Comparison of ENCODE assay signal across 16 cellular contexts in genomic region chr10:88820990-88821389, GRCh38. TPM values are rescaled to one million over a fixed set of nuclear protein-coding genes. Genes with fewer than 3 reads are reported as not detected.
DNase-seq lines count a peak whose midpoint lies in the region; ATAC-seq and TF ChIP-seq lines count a peak whose summit lies in the region.
"Had no signal": no experiment of that assay in that cellular context is flagged by ENCODE, and none has a peak within 500 bp of the region (broad histone marks: within the 10 kb centered on the region; RNA-seq: fewer than 3 reads in every experiment).

No MANE protein-coding gene starts in this region.

- H3K9me3 ChIP-seq in smooth muscle cell (replicated peaks; ENCODE audit: low read depth): no peaks in the 10 kb centered on the region
- H3K9me3 ChIP-seq: BE2C, esophagus squamous epithelium, upper lobe of right lung had no signal

- no peaks in the 10 kb centered on the region for H3K79me2 ChIP-seq in smooth muscle cell (ENCODE audit: low read depth)

- H3K27me3 ChIP-seq in smooth muscle cell (ENCODE audit: low read depth): peaks cover 17% of the 10 kb centered on the region
- H3K27me3 ChIP-seq: BE2C, esophagus squamous epithelium, upper lobe of right lung had no signal

- H2AFZ ChIP-seq in smooth muscle cell (ENCODE audit: low read depth): no peak overlapping the region

- no peaks in the 10 kb centered on the region for H4K20me1 ChIP-seq in smooth muscle cell (ENCODE audit: low read depth)

- H3K9ac ChIP-seq in smooth muscle cell (ENCODE audit: low read depth): peak overlapping the region; percentile 70

- H3K4me2 ChIP-seq in smooth muscle cell: no peak overlapping the region

- H3K27ac ChIP-seq in smooth muscle cell (ENCODE audit: low read depth): peak overlapping the region; percentile 81
- no peak overlapping the region for H3K27ac ChIP-seq in coronary artery
- H3K27ac ChIP-seq: esophagus squamous epithelium, upper lobe of right lung had no signal

- DNase-seq in NCI-H748 (lab: John Stamatoyannopoulos, UW; ENCODE audit: unreplicated experiment): peak; percentile 41
- no peak for DNase-seq in NCI-H748 treated with DMSO at 0.1 percent for 48 hours (lab: John Stamatoyannopoulos, UW)
- DNase-seq in RPMI7951 (ENCODE audit: low read depth): peak; percentile 8
- DNase-seq in fibroblast of gingiva (ENCODE audit: low read depth): peak; percentile 82
- DNase-seq in smooth muscle cell (lab: John Stamatoyannopoulos, UW; ENCODE audit: unreplicated experiment): no peak
- no peak for DNase-seq in coronary artery (ENCODE audit: low spot score)
- no peak for DNase-seq in left lobe of liver (ENCODE audit: low spot score)
- no peak for DNase-seq in Ammon's horn (ENCODE audit: low spot score)
- DNase-seq: BE2C, esophagus squamous epithelium, GF-D8, left colon, MV-4-11, NCI-H524 treated with DMSO at 0.1 percent for 48 hours, upper lobe of right lung had no signal

- H3K4me3 ChIP-seq in smooth muscle cell (no peak overlapping the region), coronary artery (no peak overlapping the region)
- H3K4me3 ChIP-seq: esophagus squamous epithelium, upper lobe of right lung had no signal

- no peak for TF ChIP-seq CTCF in smooth muscle cell (IDR thresholded peaks at IDR 0.05; ENCODE audit: borderline replicate concordance, insufficient read depth, poor library complexity, severe bottlenecking)
- TF ChIP-seq CTCF in coronary artery (IDR thresholded peaks at IDR 0.05): no peak

- no peaks in the 10 kb centered on the region for H3K36me3 ChIP-seq in smooth muscle cell (ENCODE audit: low read depth)
- H3K36me3 ChIP-seq: BE2C, upper lobe of right lung had no signal

- no peaks in the 10 kb centered on the region for H3K4me1 ChIP-seq in smooth muscle cell (ENCODE audit: low read depth)
- H3K4me1 ChIP-seq: BE2C, upper lobe of right lung had no signal

- H3F3A ChIP-seq in smooth muscle cell (ENCODE audit: low read depth): no peaks in the 10 kb centered on the region

- no peak for ATAC-seq in left lobe of liver
- ATAC-seq: left colon, upper lobe of right lung had no signal

RNA-seq across cellular contexts. Expression of gene LIPM, which starts 18.5 kb away (rescaled TPM):
- total RNA-seq in RPMI7951 (2014; rRNA removed; shearing (Covaris generic)): not detected in 2 replicates
- total RNA-seq in smooth muscle cell: 0.67 and 0.85 TPM in 2 replicates
- not detected in 2 replicates for polyA plus RNA-seq in smooth muscle cell
- total RNA-seq in left lobe of liver: not detected
- total RNA-seq: esophagus squamous epithelium, left colon, neural crest cell, upper lobe of right lung had no signal

RNA-seq across cellular contexts. Expression of gene ANKRD22, which starts 30.7 kb away (rescaled TPM):
- total RNA-seq in RPMI7951 (2014; rRNA removed; shearing (Covaris generic)): not detected in 2 replicates
- total RNA-seq in smooth muscle cell (3.4 and 6.9 TPM in 2 replicates), left lobe of liver (not detected)
- 1.9 and 2.3 TPM in 2 replicates for polyA plus RNA-seq in smooth muscle cell
- total RNA-seq: neural crest cell had no signal

RNA-seq across cellular contexts. Expression of gene STAMBPL1, which starts 59.1 kb away (rescaled TPM):
- 38.7 and 41.3 TPM in 2 replicates for total RNA-seq in RPMI7951 (2014; rRNA removed; shearing (Covaris generic))
- total RNA-seq in smooth muscle cell (1.1 and 1.2 TPM in 2 replicates), left lobe of liver (1.8 TPM)
- 0.49 and 0.61 TPM in 2 replicates for polyA plus RNA-seq in smooth muscle cell

Comparison
In these comparisons a context has a peak if more than half of its experiments do, and no peak if none do; other contexts are left out.
1. DNase-seq: peak in NCI-H748 (single experiment), RPMI7951 (single experiment) and fibroblast of gingiva (single experiment); none in NCI-H748 treated with DMSO at 0.1 percent for 48 hours (single experiment), smooth muscle cell (single experiment), coronary artery (single experiment), left lobe of liver (single experiment) and Ammon's horn (single experiment).
2. RNA of gene STAMBPL1, which starts 59.1 kb away (total RNA-seq): 38.7 to 41.3 TPM in RPMI7951; 1.8 TPM in left lobe of liver (single experiment) and 1.1 to 1.2 TPM in smooth muscle cell; every median in the first group is over 10 times any median in the second.